In genomic region chr2:113891265-113891959, GRCh38 we compare ENCODE assay signal across 8 cellular contexts. TPM values are rescaled to one million over a fixed set of nuclear protein-coding genes. Genes with fewer than 3 reads are reported as not detected.
DNase-seq lines count a peak whose midpoint lies in the region; ATAC-seq and TF ChIP-seq lines count a peak whose summit lies in the region.

No MANE protein-coding gene starts in this region.

- ATAC-seq in RWPE2 (ENCODE audit: low read depth), result no peak
- ATAC-seq in psoas muscle, result no peak
- no peak for ATAC-seq in GM21786 (IDR thresholded peaks at IDR 0.05; ENCODE audit: unreplicated experiment)
- ATAC-seq in GM21737 (IDR thresholded peaks at IDR 0.05; ENCODE audit: unreplicated experiment), result no peak

- H3K36me3 ChIP-seq in ES-I3 (ENCODE audit: insufficient read depth, low read length) (no peaks in the 10 kb centered on the region), RWPE2 (ENCODE audit: low read depth) (peaks cover 15% of the 10 kb centered on the region), fibroblast of lung (ENCODE audit: control insufficient read depth, insufficient read depth, low read length) (no peaks in the 10 kb centered on the region), psoas muscle (ENCODE audit: insufficient read depth in 1 of 2, low read depth in 1 of 2) (no peaks in the 10 kb centered on the region)

- H4K20me1 ChIP-seq in fibroblast of lung (ENCODE audit: control insufficient read depth, extremely low read depth, insufficient read depth, low read length), result no peaks in the 10 kb centered on the region

- 5 to 6% (median 6%) methylated on average over 5 of the region's 5 CpGs for WGBS in psoas muscle, 3 donors

- DNase-seq in RWPE2 (ENCODE audit: low spot score), result no peak
- peak in 1 of 2 donors; percentile 38 for DNase-seq in fibroblast of lung (ENCODE audit: low read depth in 2 of 2)
- no peak for DNase-seq in psoas muscle
- DNase-seq in NAMALWA (ENCODE audit: low spot score), result no peak
- no peak for DNase-seq in NCI-H2029 (lab: John Stamatoyannopoulos, UW)

- peaks cover 69% of the 10 kb centered on the region for H3K79me2 ChIP-seq in fibroblast of lung (ENCODE audit: control insufficient read depth, insufficient read depth, low read length)

- H3K9ac ChIP-seq in ES-I3 (ENCODE audit: low read depth, low read length) (peak overlapping the region; percentile 88; the same call in 1 of the 2 replicates), fibroblast of lung (ENCODE audit: insufficient read depth, low read length) (peak overlapping the region; percentile 33)

- H3K4me3 ChIP-seq in RWPE2 (ENCODE audit: severe bottlenecking) (peak overlapping the region; percentile 90), fibroblast of lung (replicated peaks in 1 of 4; ENCODE audit: control extremely low read depth in 1 of 4, insufficient read depth in 1 of 4, low read depth in 3 of 4, low read length in 4 of 4) (peak overlapping the region; percentile 62 to 98 (median 86)), psoas muscle (peak overlapping the region; percentile 92)

- H2AFZ ChIP-seq in fibroblast of lung (ENCODE audit: low read length), result no peak overlapping the region

- H3K27me3 ChIP-seq in RWPE2 (ENCODE audit: insufficient read depth, poor library complexity, severe bottlenecking) (no peaks in the 10 kb centered on the region), fibroblast of lung (ENCODE audit: control insufficient read depth, insufficient read depth, low read length) (no peaks in the 10 kb centered on the region), psoas muscle (ENCODE audit: insufficient read depth in 3 of 3, low read length in 2 of 3) (no peaks in the 10 kb centered on the region)

- H3K4me2 ChIP-seq in fibroblast of lung (ENCODE audit: extremely low read depth, insufficient read depth, low read length), result peak overlapping the region; percentile 93

- TF ChIP-seq CTCF in RWPE2 (IDR thresholded peaks at IDR 0.05; ENCODE audit: poor library complexity, severe bottlenecking) (no peak), fibroblast of lung (conservative IDR thresholded peaks at IDR 0.05 in 1 of 2, IDR thresholded peaks at IDR 0.05 in 1 of 2; ENCODE audit: low read depth in 1 of 2, low read length in 2 of 2) (no peak), psoas muscle (IDR thresholded peaks at IDR 0.05) (no peak)

- peaks cover 32% of the 10 kb centered on the region for H3K4me1 ChIP-seq in ES-I3 (ENCODE audit: insufficient read depth, low read length)
- peaks cover 56% of the 10 kb centered on the region for H3K4me1 ChIP-seq in RWPE2 (ENCODE audit: insufficient read depth, poor library complexity, severe bottlenecking)
- H3K4me1 ChIP-seq in fibroblast of lung (ENCODE audit: control insufficient read depth, extremely low read depth, insufficient read depth, low read length), result peaks cover 18% of the 10 kb centered on the region
- H3K4me1 ChIP-seq in psoas muscle, result peaks cover 60% of the 10 kb centered on the region

- H3K27ac ChIP-seq in RWPE2 (ENCODE audit: poor library complexity, severe bottlenecking), result peak overlapping the region; percentile 91
- peak overlapping the region; percentile 87 for H3K27ac ChIP-seq in fibroblast of lung (ENCODE audit: insufficient read depth, low read length)
- peak overlapping the region; percentile 98 for H3K27ac ChIP-seq in psoas muscle

- intact Hi-C loops in psoas muscle (cut with DNase I), result loop anchor here in 1 of 2 donors (5.0 kb wide), 1 partner anchor 134 kb away; the partner anchor contains the start of gene SLC35F5

- H3K9me3 ChIP-seq in ES-I3 (ENCODE audit: control insufficient read depth, insufficient read depth, low read length), result no peaks in the 10 kb centered on the region
- no peaks in the 10 kb centered on the region for H3K9me3 ChIP-seq in RWPE2 (ENCODE audit: severe bottlenecking)
- no peaks in the 10 kb centered on the region for H3K9me3 ChIP-seq in fibroblast of lung (ENCODE audit: control insufficient read depth, insufficient read depth, low read depth, low read length)
- H3K9me3 ChIP-seq in psoas muscle, result no peaks in the 10 kb centered on the region

RNA-seq across cellular contexts. Expression of gene ACTR3, which starts 1.5 kb away (rescaled TPM):
- total RNA-seq in fibroblast of lung (120 and 177 TPM in 2 replicates), psoas muscle (100 to 1,000 TPM in 1 of 4 donors, 10 to 100 TPM in 3; 55.5 to 113 (median 88.2) TPM)
- polyA plus RNA-seq in fibroblast of lung (450 and 479 TPM in 2 replicates), psoas muscle (100 to 1,000 TPM in 1 of 3 donors, 10 to 100 TPM in 2; 34.3 to 104 (median 79.7) TPM)
- polyA plus RNA-seq in fibroblast of lung (2012), result 337 and 355 TPM in 2 replicates
- polyA minus RNA-seq in fibroblast of lung (ENCODE audit: low replicate concordance), result 112 and 139 TPM in 2 replicates
